19 cellular contexts compared by ENCODE assay signal in genomic region chr18:80042785-80043184, GRCh38. TPM values are rescaled to one million over a fixed set of nuclear protein-coding genes. Genes with fewer than 3 reads are reported as not detected.
DNase-seq lines count a peak whose midpoint lies in the region; ATAC-seq and TF ChIP-seq lines count a peak whose summit lies in the region.
"Had no signal": no experiment of that assay in that cellular context is flagged by ENCODE, and none has a peak within 500 bp of the region (broad histone marks: within the 10 kb centered on the region; RNA-seq: fewer than 3 reads in every experiment).

No MANE protein-coding gene starts in this region.

- DNase-seq in activated CD8-positive, alpha-beta memory T cell treated with anti-CD3 and anti-CD28 coated beads, Interleukin-2, amount 10 ng/mL, durations not matched to agents 7 days and 5 days, result no peak
- DNase-seq in activated CD8-positive, alpha-beta memory T cell treated with anti-CD3 and anti-CD28 coated beads, Interleukin-2, amount 50 U/mL, for 4 hours, result no peak
- no peak for DNase-seq in WTC11 (ENCODE audit: low spot score)
- DNase-seq in glutamatergic neuron, result no peak
- DNase-seq in dermis blood vessel endothelial cell, result no peak
- no peak for DNase-seq in left lobe of liver (ENCODE audit: low spot score)
- DNase-seq in smooth muscle cell (lab: John Stamatoyannopoulos, UW; ENCODE audit: unreplicated experiment), result no peak
- DNase-seq in medulla oblongata (ENCODE audit: extremely low spot score), result no peak
- DNase-seq: AML-193; Caco-2; CD8-positive, alpha-beta memory T cell; DMS53; GF-D8; HFFc6; IMR-90; KG1 had no signal

- H3K9ac ChIP-seq in smooth muscle cell (ENCODE audit: low read depth), result no peak overlapping the region
- H3K9ac ChIP-seq: BLaER1 had no signal

- H3K36me3 ChIP-seq in smooth muscle cell (ENCODE audit: low read depth), result no peaks in the 10 kb centered on the region

- H3K4me1 Mint-ChIP-seq in activated CD8-positive, alpha-beta memory T cell treated with anti-CD3 and anti-CD28 coated beads, Interleukin-2, amount 10 ng/mL, durations not matched to agents 7 days and 5 days, result peaks cover 7% of the 10 kb centered on the region
- H3K4me1 Mint-ChIP-seq in WTC11 (peaks cover 7% of the 10 kb centered on the region; the same call in 1 of the 2 replicates), glutamatergic neuron (ENCODE audit: low read depth, unreplicated experiment) (peaks cover 34% of the 10 kb centered on the region)

- H3K27ac Mint-ChIP-seq in activated CD8-positive, alpha-beta memory T cell treated with anti-CD3 and anti-CD28 coated beads, Interleukin-2, amount 10 ng/mL, durations not matched to agents 7 days and 5 days, result peak overlapping the region; percentile 54
- H3K27ac Mint-ChIP-seq in WTC11 (peak overlapping the region; percentile 34; the same call in 1 of the 2 replicates), glutamatergic neuron (ENCODE audit: unreplicated experiment) (no peak overlapping the region)
- H3K27ac Mint-ChIP-seq: HFFc6 had no signal

- 84% methylated on average over 4 of the region's 4 CpGs for WGBS in smooth muscle cell (ENCODE audit: low lambda C conversion rate)

- H3F3A ChIP-seq in smooth muscle cell (ENCODE audit: low read depth), result no peaks in the 10 kb centered on the region

- no peaks in the 10 kb centered on the region for H3K9me3 ChIP-seq in smooth muscle cell (replicated peaks; ENCODE audit: low read depth)
- H3K9me3 ChIP-seq: BLaER1, Caco-2, HAP-1 had no signal

- peaks cover 43% of the 10 kb centered on the region for H3K36me3 Mint-ChIP-seq in activated CD8-positive, alpha-beta memory T cell treated with anti-CD3 and anti-CD28 coated beads, Interleukin-2, amount 10 ng/mL, durations not matched to agents 7 days and 5 days
- H3K36me3 Mint-ChIP-seq in WTC11, result peaks cover 61% of the 10 kb centered on the region
- peaks cover 31% of the 10 kb centered on the region for H3K36me3 Mint-ChIP-seq in glutamatergic neuron (ENCODE audit: unreplicated experiment)

- no peaks in the 10 kb centered on the region for H4K20me1 ChIP-seq in smooth muscle cell (ENCODE audit: low read depth)

- H3K4me3 Mint-ChIP-seq in activated CD8-positive, alpha-beta memory T cell treated with anti-CD3 and anti-CD28 coated beads, Interleukin-2, amount 10 ng/mL, durations not matched to agents 7 days and 5 days, result peak overlapping the region; percentile 12
- H3K4me3 Mint-ChIP-seq in WTC11 (no peak overlapping the region), glutamatergic neuron (ENCODE audit: unreplicated experiment) (peak overlapping the region; percentile 16)
- H3K4me3 Mint-ChIP-seq: HFFc6 had no signal

- H3K27me3 ChIP-seq in smooth muscle cell (ENCODE audit: low read depth), result no peaks in the 10 kb centered on the region
- H3K27me3 ChIP-seq: BLaER1 had no signal

- no peak overlapping the region for H3K4me3 ChIP-seq in smooth muscle cell
- H3K4me3 ChIP-seq: BLaER1, HAP-1 had no signal

- POLR2A ChIA-PET in WTC11 (lab: Charles Lee), result no interaction called here

- no peak for ATAC-seq in activated CD8-positive, alpha-beta memory T cell treated with anti-CD3 and anti-CD28 coated beads, Interleukin-2, amount 10 ng/mL, durations not matched to agents 7 days and 5 days
- ATAC-seq in WTC11 (no peak), left lobe of liver (no peak)

- H3K4me1 ChIP-seq in smooth muscle cell (ENCODE audit: low read depth), result no peaks in the 10 kb centered on the region
- H3K4me1 ChIP-seq: Caco-2, HAP-1 had no signal

- H3K27me3 Mint-ChIP-seq in activated CD8-positive, alpha-beta memory T cell treated with anti-CD3 and anti-CD28 coated beads, Interleukin-2, amount 10 ng/mL, durations not matched to agents 7 days and 5 days, result no peaks in the 10 kb centered on the region
- H3K27me3 Mint-ChIP-seq in WTC11 (ENCODE audit: low read depth) (no peaks in the 10 kb centered on the region), glutamatergic neuron (ENCODE audit: unreplicated experiment) (peaks cover 15% of the 10 kb centered on the region)
- H3K27me3 Mint-ChIP-seq: CD8-positive, alpha-beta memory T cell had no signal

- H3K27ac ChIP-seq in smooth muscle cell (ENCODE audit: low read depth), result no peak overlapping the region
- H3K27ac ChIP-seq: 22Rv1, BLaER1 had no signal

- no peak for TF ChIP-seq CTCF in WTC11 (IDR thresholded peaks at IDR 0.05)
- no peak for TF ChIP-seq CTCF in glutamatergic neuron (IDR thresholded peaks at IDR 0.05; ENCODE audit: partially characterized antibody, unreplicated experiment)
- no peak for TF ChIP-seq CTCF in smooth muscle cell (IDR thresholded peaks at IDR 0.05; ENCODE audit: borderline replicate concordance, insufficient read depth, poor library complexity, severe bottlenecking)

- H3K9me3 Mint-ChIP-seq in activated CD8-positive, alpha-beta memory T cell treated with anti-CD3 and anti-CD28 coated beads, Interleukin-2, amount 10 ng/mL, durations not matched to agents 7 days and 5 days (ENCODE audit: low read depth), result no peaks in the 10 kb centered on the region
- H3K9me3 Mint-ChIP-seq in WTC11, result no peaks in the 10 kb centered on the region
- H3K9me3 Mint-ChIP-seq in glutamatergic neuron (ENCODE audit: unreplicated experiment), result peaks cover 7% of the 10 kb centered on the region
- H3K9me3 Mint-ChIP-seq: CD8-positive, alpha-beta memory T cell; HFFc6 had no signal

- H3K4me2 ChIP-seq in smooth muscle cell, result no peak overlapping the region
- H3K4me2 ChIP-seq: BLaER1 had no signal

- CTCF ChIA-PET in activated CD8-positive, alpha-beta memory T cell treated with anti-CD3 and anti-CD28 coated beads, Interleukin-2, amount 10 ng/mL, durations not matched to agents 7 days and 5 days (lab: Charles Lee), result no interaction called here
- CTCF ChIA-PET in WTC11 (lab: Charles Lee), result interaction anchor here (1.4 kb wide), 1 partner anchor 9 kb away, joined by 4 read pairs; the partner anchor contains the start of gene RBFA

- H3K79me2 ChIP-seq in smooth muscle cell (ENCODE audit: low read depth), result peaks cover 11% of the 10 kb centered on the region

- no peak overlapping the region for H2AFZ ChIP-seq in smooth muscle cell (ENCODE audit: low read depth)

TF ChIP-seq in WTC11, 78 proteins besides CTCF, POLR2A, EP300 and RAD21:
- TF ChIP-seq, protein P1, sequence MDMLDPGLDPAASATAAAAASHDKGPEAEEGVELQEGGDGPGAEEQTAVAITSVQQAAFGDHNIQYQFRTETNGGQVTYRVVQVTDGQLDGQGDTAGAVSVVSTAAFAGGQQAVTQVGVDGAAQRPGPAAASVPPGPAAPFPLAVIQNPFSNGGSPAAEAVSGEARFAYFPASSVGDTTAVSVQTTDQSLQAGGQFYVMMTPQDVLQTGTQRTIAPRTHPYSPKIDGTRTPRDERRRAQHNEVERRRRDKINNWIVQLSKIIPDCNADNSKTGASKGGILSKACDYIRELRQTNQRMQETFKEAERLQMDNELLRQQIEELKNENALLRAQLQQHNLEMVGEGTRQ (CRISPR knock-in tag; IDR thresholded peaks at IDR 0.05), result no peak
- TF ChIP-seq AFF4 (CRISPR knock-in tag; IDR thresholded peaks at IDR 0.05; ENCODE audit: borderline replicate concordance) (no peak), CREM (CRISPR knock-in tag; IDR thresholded peaks at IDR 0.05) (no peak), HMGA2 (CRISPR knock-in tag; IDR thresholded peaks at IDR 0.05) (no peak)

RNA-seq across cellular contexts. Expression of gene RBFA, which starts 8.6 kb away (rescaled TPM):
- total RNA-seq in activated CD8-positive, alpha-beta memory T cell treated with anti-CD3 and anti-CD28 coated beads, Interleukin-2, amount 10 ng/mL, durations not matched to agents 7 days and 5 days, result 10 to 100 TPM; 24.2 to 28.6 TPM
- 32.1 to 37.1 TPM (median 33.2 TPM) in 3 replicates for total RNA-seq in WTC11 (2021)
- total RNA-seq in glutamatergic neuron (ENCODE audit: unreplicated experiment), result 94.6 TPM
- total RNA-seq in dermis blood vessel endothelial cell, result 17.2 and 40.3 TPM in 2 replicates
- 20.7 TPM for total RNA-seq in left lobe of liver
- total RNA-seq in smooth muscle cell, result 15.0 and 16.3 TPM in 2 replicates
- 15.5 and 15.7 TPM in 2 replicates for polyA plus RNA-seq in smooth muscle cell

RNA-seq across cellular contexts. Expression of gene TXNL4A, which starts 54.4 kb away (rescaled TPM):
- 100 to 1,000 TPM; 140 to 151 TPM for total RNA-seq in activated CD8-positive, alpha-beta memory T cell treated with anti-CD3 and anti-CD28 coated beads, Interleukin-2, amount 10 ng/mL, durations not matched to agents 7 days and 5 days
- total RNA-seq in WTC11 (2021) (144 to 157 TPM (median 148 TPM) in 3 replicates), glutamatergic neuron (ENCODE audit: unreplicated experiment) (104 TPM), dermis blood vessel endothelial cell (56.0 and 74.9 TPM in 2 replicates), left lobe of liver (48.3 TPM), smooth muscle cell (61.1 and 62.2 TPM in 2 replicates)
- polyA plus RNA-seq in smooth muscle cell, result 243 and 254 TPM in 2 replicates
